8 cellular contexts compared by ENCODE assay signal in the genomic region with DNA sequence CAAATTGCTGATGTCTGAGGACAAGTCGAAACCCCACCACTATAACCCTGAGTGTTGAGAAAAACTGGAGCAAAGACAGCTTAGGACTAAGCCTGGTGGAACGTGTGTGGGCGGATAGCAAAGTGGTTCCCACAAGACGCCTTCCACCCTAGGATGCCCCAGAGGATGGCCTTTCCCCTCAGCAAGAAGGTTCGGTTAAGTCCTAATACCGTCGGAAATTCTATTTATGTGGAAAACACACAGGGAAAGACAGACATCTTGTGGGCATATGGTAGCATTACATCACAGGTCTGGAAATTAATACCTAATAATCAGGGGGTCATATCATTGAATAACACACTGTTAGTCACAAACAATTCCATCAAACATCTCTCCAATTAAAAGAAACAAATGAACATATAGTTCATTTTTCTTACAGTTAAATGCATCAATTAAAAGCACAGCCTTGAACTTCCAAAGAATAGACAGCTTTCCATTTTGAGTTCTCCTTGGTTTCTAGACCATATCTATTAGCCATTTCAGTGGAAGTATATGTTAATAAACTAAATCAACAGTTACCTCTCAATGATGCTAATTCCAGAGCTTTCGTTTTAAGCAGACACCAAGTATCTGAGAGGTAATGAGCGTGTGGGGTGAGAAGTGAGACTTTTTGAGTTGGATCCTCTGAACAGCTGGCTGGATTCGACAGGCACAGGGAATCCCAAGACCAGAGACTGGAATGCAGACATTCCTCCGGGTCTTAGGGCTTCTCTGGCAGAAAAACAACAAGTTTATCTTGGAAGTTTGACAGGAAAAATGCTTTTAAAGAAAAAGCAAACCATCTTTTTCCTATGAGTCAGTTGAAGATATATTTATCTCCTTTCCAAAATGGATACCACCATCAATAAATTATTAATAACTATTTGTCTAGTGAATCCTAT. TPM values are rescaled to one million over a fixed set of nuclear protein-coding genes. Genes with fewer than 3 reads are reported as not detected.
DNase-seq lines count a peak whose midpoint lies in the region; ATAC-seq, FAIRE-seq and TF ChIP-seq lines count a peak whose summit lies in the region.

No MANE protein-coding gene starts in this region.

- peak; percentile 4 for FAIRE-seq in GM19239 (lab: Jason Lieb, UNC)

- H3K27ac ChIP-seq in lung (ENCODE audit: low read depth in 1 of 2, low read length in 1 of 2): no peak overlapping the region

- peak overlapping the region; percentile 56 to 78 (median 61) for H3K4me3 Mint-ChIP-seq in brain

- peaks cover 4% of the 10 kb centered on the region for H3K27me3 Mint-ChIP-seq in brain

- H3K9me3 ChIP-seq in lung (ENCODE audit: control insufficient read depth in 2 of 2, insufficient read depth in 1 of 2, low read length in 1 of 2): peaks cover 0 to 2% of the 10 kb centered on the region in 2 donors

- ATAC-seq in lung (ENCODE audit: insufficient read depth, low FRiP score): no peak
- no peak for ATAC-seq in GM21717 (IDR thresholded peaks at IDR 0.05; ENCODE audit: unreplicated experiment)

- peak overlapping the region in 3 of 5 experiments; percentile 8 to 87 (median 43) for H3K27ac Mint-ChIP-seq in brain

- no peaks in the 10 kb centered on the region for H3K27me3 ChIP-seq in lung (ENCODE audit: control insufficient read depth, insufficient read depth)

- H3K36me3 Mint-ChIP-seq in brain: peaks cover 3% of the 10 kb centered on the region

- peaks cover 6 to 11% of the 10 kb centered on the region in 2 donors for H3K4me1 ChIP-seq in lung (ENCODE audit: control insufficient read depth in 2 of 2, insufficient read depth in 2 of 2, low read length in 2 of 2)

- 35 to 52% methylated on average over 11 of the region's 11 CpGs for WGBS in lung, 2 donors

- H3K9me3 Mint-ChIP-seq in brain: peaks cover 2 to 3% (median 3%) of the 10 kb centered on the region in 5 experiments

- TF ChIP-seq CTCF in AG09309 (IDR thresholded peaks at IDR 0.05; ENCODE audit: control insufficient read depth, insufficient read depth, low read depth, low read length, missing control alignments) (peak; percentile 70), brain (conservative IDR thresholded peaks at IDR 0.05) (peak; percentile 94 to 95), lung (IDR thresholded peaks at IDR 0.05; ENCODE audit: control extremely low read depth, extremely low read depth) (peak; percentile 57)

- no peak overlapping the region for H3K4me3 ChIP-seq in AG09309 (ENCODE audit: control insufficient read depth, low read depth, low read length)
- no peak overlapping the region for H3K4me3 ChIP-seq in lung

- peaks cover 32% of the 10 kb centered on the region for H3K4me1 Mint-ChIP-seq in brain

- no peaks in the 10 kb centered on the region for H3K36me3 ChIP-seq in lung (ENCODE audit: control insufficient read depth in 2 of 2, insufficient read depth in 2 of 2, low read length in 2 of 2)

- DNase-seq in AG09309 (ENCODE audit: low read depth) (peak; percentile 76), GM19239 (ENCODE audit: insufficient read length, low spot score) (no peak), NCI-H446 (lab: John Stamatoyannopoulos, UW) (peak; percentile 40 to 73), lung (ENCODE audit: low spot score) (no peak), SKM-1 (lab: John Stamatoyannopoulos, UW; ENCODE audit: unreplicated experiment) (no peak)
- no peak for DNase-seq in activated CD4-positive, alpha-beta T cell treated with anti-CD3 and anti-CD28 coated beads for 4 hours

RNA-seq across cellular contexts. Expression of gene ICE1, which starts 2.9 kb away (rescaled TPM):
- polyA plus RNA-seq in brain (ENCODE audit: insufficient read depth, low read depth, low replicate concordance): 8.8 TPM
- 10 to 100 TPM; 21.7 to 33.3 TPM for total RNA-seq in lung
- 1 to 10 TPM; 4.9 to 7.9 TPM for polyA plus RNA-seq in lung

Comparison
In these comparisons a context has a peak if more than half of its experiments do, and no peak if none do; other contexts are left out.
1. DNase-seq: peak in AG09309 (single experiment) and NCI-H446 (2 of 2); none in GM19239 (single experiment), lung (single experiment), activated CD4-positive, alpha-beta T cell treated with anti-CD3 and anti-CD28 coated beads for 4 hours (0 of 2) and SKM-1 (single experiment).
2. Peak in every context shown above with its lines, with median percentiles within 50 percentile points of each other: CTCF ChIP-seq.